Comparison of ENCODE assay signal across 13 cellular contexts in genomic region chr6:76574746-76575145, GRCh38.
DNase-seq lines count a peak whose midpoint lies in the region; ATAC-seq and TF ChIP-seq lines count a peak whose summit lies in the region.
"Had no signal": no experiment of that assay in that cellular context is flagged by ENCODE, and none has a peak within 500 bp of the region (broad histone marks: within the 10 kb centered on the region; RNA-seq: fewer than 3 reads in every experiment).

No MANE protein-coding gene starts in this region.

- no peaks in the 10 kb centered on the region for H3K23me2 ChIP-seq in H9 (ENCODE audit: insufficient read length, low read depth, low read length, poor library complexity, severe bottlenecking)

- no peaks in the 10 kb centered on the region for H3F3A ChIP-seq in neural progenitor cell (ENCODE audit: low read depth)

- no peak overlapping the region for H2AK5ac ChIP-seq in H9 (ENCODE audit: insufficient read length, low read length)

- no peak overlapping the region for H3K9ac ChIP-seq in H9 (ENCODE audit: extremely low read depth, insufficient read length, low read length)
- no peak overlapping the region for H3K9ac ChIP-seq in OCI-LY3 (ENCODE audit: low read length)
- H3K9ac ChIP-seq in neural progenitor cell, result no peak overlapping the region

- H2AFZ ChIP-seq in H9 (ENCODE audit: low read length) (no peak overlapping the region), OCI-LY3 (ENCODE audit: low read depth, low read length) (0 out of 2 replicates have a peak overlapping the region, but pooled peaks have one; percentile 7), neural progenitor cell (replicated peaks) (peak overlapping the region; percentile 95)

- H2BK120ac ChIP-seq in H9 (ENCODE audit: low read depth, low read length, poor library complexity, severe bottlenecking), result no peak overlapping the region

- H3K9me3 Mint-ChIP-seq in H9 (no peaks in the 10 kb centered on the region), glutamatergic neuron (ENCODE audit: unreplicated experiment) (no peaks in the 10 kb centered on the region), neural progenitor cell (no peaks in the 10 kb centered on the region)
- H3K9me3 Mint-ChIP-seq in activated CD8-positive, alpha-beta T cell treated with anti-CD3 and anti-CD28 coated beads for 36 hours, result no peaks in the 10 kb centered on the region

- H3K27me3 Mint-ChIP-seq in H9 (ENCODE audit: low read depth) (no peaks in the 10 kb centered on the region), glutamatergic neuron (ENCODE audit: unreplicated experiment) (no peaks in the 10 kb centered on the region), neural progenitor cell (ENCODE audit: insufficient read depth, low read depth) (peaks cover 3% of the 10 kb centered on the region)
- no peaks in the 10 kb centered on the region for H3K27me3 Mint-ChIP-seq in activated CD8-positive, alpha-beta T cell treated with anti-CD3 and anti-CD28 coated beads for 36 hours
- H3K27me3 Mint-ChIP-seq: CD8-positive, alpha-beta memory T cell had no signal

- H3T11ph ChIP-seq in H9 (ENCODE audit: low read length), result no peak overlapping the region

- no peak overlapping the region for H2BK12ac ChIP-seq in H9 (ENCODE audit: insufficient read length, low read depth, low read length)

- peaks cover 3% of the 10 kb centered on the region for H3K79me1 ChIP-seq in H9 (ENCODE audit: insufficient read depth, low read depth, low read length, poor library complexity, severe bottlenecking)

- no peaks in the 10 kb centered on the region for H3K27me3 ChIP-seq in H9 (ENCODE audit: insufficient read depth, low read length)
- no peaks in the 10 kb centered on the region for H3K27me3 ChIP-seq in OCI-LY3 (ENCODE audit: low read depth, low read length)
- H3K27me3 ChIP-seq in neural progenitor cell, result no peaks in the 10 kb centered on the region

- CTCF ChIA-PET in activated CD8-positive, alpha-beta T cell treated with anti-CD3 and anti-CD28 coated beads for 36 hours (lab: Charles Lee), result no interaction called here

- H3K27ac Mint-ChIP-seq in H9, result peak overlapping the region; percentile 8 to 65 (median 38); a peak in 5 of 7 replicates
- peak overlapping the region; percentile 48 for H3K27ac Mint-ChIP-seq in glutamatergic neuron (ENCODE audit: unreplicated experiment)
- H3K27ac Mint-ChIP-seq in neural progenitor cell, result no peak overlapping the region
- no peak overlapping the region for H3K27ac Mint-ChIP-seq in activated CD8-positive, alpha-beta T cell treated with anti-CD3 and anti-CD28 coated beads for 36 hours
- H3K27ac Mint-ChIP-seq: CD8-positive, alpha-beta memory T cell had no signal

- H3K27ac ChIP-seq in H9 (ENCODE audit: insufficient read length, low read depth, low read length) (no peak overlapping the region), OCI-LY3 (ENCODE audit: low read length) (no peak overlapping the region), neural progenitor cell (no peak overlapping the region)
- H3K27ac ChIP-seq: A549 had no signal

- no peak for TF ChIP-seq CTCF in H9 (conservative IDR thresholded peaks at IDR 0.05)
- TF ChIP-seq CTCF in OCI-LY3 (IDR thresholded peaks at IDR 0.05; ENCODE audit: low read depth, low read length), result no peak
- no peak for TF ChIP-seq CTCF in glutamatergic neuron (IDR thresholded peaks at IDR 0.05; ENCODE audit: partially characterized antibody, unreplicated experiment)
- TF ChIP-seq CTCF in neural progenitor cell (IDR thresholded peaks at IDR 0.05), result no peak
- no peak for TF ChIP-seq CTCF in activated CD8-positive, alpha-beta T cell treated with anti-CD3 and anti-CD28 coated beads for 36 hours (IDR thresholded peaks at IDR 0.05)

- H3K36me3 Mint-ChIP-seq in H9 (ENCODE audit: insufficient read depth in 1 of 3, low read depth in 3 of 3) (no peaks in the 10 kb centered on the region; a peak in 1 of 7 replicates), glutamatergic neuron (ENCODE audit: unreplicated experiment) (no peaks in the 10 kb centered on the region), neural progenitor cell (no peaks in the 10 kb centered on the region)
- no peaks in the 10 kb centered on the region for H3K36me3 Mint-ChIP-seq in activated CD8-positive, alpha-beta T cell treated with anti-CD3 and anti-CD28 coated beads for 36 hours (ENCODE audit: low read depth)
- H3K36me3 Mint-ChIP-seq: CD8-positive, alpha-beta memory T cell had no signal

- H3K4me1 Mint-ChIP-seq in H9 (peaks cover 23 to 42% of the 10 kb centered on the region in 2 experiments), glutamatergic neuron (ENCODE audit: low read depth, unreplicated experiment) (peaks cover 12% of the 10 kb centered on the region), neural progenitor cell (peaks cover 3% of the 10 kb centered on the region)
- H3K4me1 Mint-ChIP-seq in activated CD8-positive, alpha-beta T cell treated with anti-CD3 and anti-CD28 coated beads for 36 hours (ENCODE audit: low read depth), result no peaks in the 10 kb centered on the region
- H3K4me1 Mint-ChIP-seq: CD8-positive, alpha-beta memory T cell had no signal

- H2BK15ac ChIP-seq in H9 (ENCODE audit: low read depth, low read length), result no peak overlapping the region

- intact Hi-C loops in activated CD8-positive, alpha-beta T cell treated with anti-CD3 and anti-CD28 coated beads for 36 hours (cut with micrococcal nuclease), result no loop called here

- H4K20me1 ChIP-seq in H9 (ENCODE audit: control insufficient read depth, insufficient read depth, insufficient read length) (no peaks in the 10 kb centered on the region), OCI-LY3 (ENCODE audit: insufficient read depth, low read length) (no peaks in the 10 kb centered on the region), neural progenitor cell (ENCODE audit: low read depth) (no peaks in the 10 kb centered on the region)

- no peaks in the 10 kb centered on the region for H3K36me3 ChIP-seq in OCI-LY3 (replicated peaks; ENCODE audit: low read depth, low read length)
- no peaks in the 10 kb centered on the region for H3K36me3 ChIP-seq in neural progenitor cell

- no peak for ATAC-seq in activated CD8-positive, alpha-beta T cell treated with anti-CD3 and anti-CD28 coated beads for 36 hours
- ATAC-seq: A549 had no signal

- DNase-seq in H9 (no peak), glutamatergic neuron (no peak), neural progenitor cell (ENCODE audit: low spot score) (peak; percentile 8), SKM-1 (lab: John Stamatoyannopoulos, UW; ENCODE audit: unreplicated experiment) (no peak), iPS-NIHi11 (ENCODE audit: low spot score) (no peak), NCI-H524 (lab: John Stamatoyannopoulos, UW) (no peak)
- no peak for DNase-seq in activated CD8-positive, alpha-beta T cell treated with anti-CD3 and anti-CD28 coated beads for 36 hours
- DNase-seq: Caco-2; CD8-positive, alpha-beta memory T cell; DND-41; GF-D8 had no signal

- no peak overlapping the region for H4K8ac ChIP-seq in H9 (replicated peaks; ENCODE audit: insufficient read length, low read depth, low read length)

- no peak overlapping the region for H3K4me2 ChIP-seq in H9 (ENCODE audit: insufficient read depth, insufficient read length, low read length)
- H3K4me2 ChIP-seq in OCI-LY3 (ENCODE audit: low read length), result no peak overlapping the region
- H3K4me2 ChIP-seq in neural progenitor cell, result peak overlapping the region; percentile 22
- H3K4me2 ChIP-seq: A549 had no signal

- H3K56ac ChIP-seq in H9 (ENCODE audit: insufficient read length, low read depth, low read length), result no peak overlapping the region

- no CpG with 5 or more reads among the region's 4 CpGs for WGBS in H9 (ENCODE audit: extremely low coverage, insufficient read length, low lambda C conversion rate)

- no peak overlapping the region for H4K91ac ChIP-seq in H9 (ENCODE audit: insufficient read length, low read depth, low read length)

- H3K18ac ChIP-seq in H9 (ENCODE audit: insufficient read length, low read depth, low read length), result no peak overlapping the region

- no peak overlapping the region for H3K23ac ChIP-seq in H9 (ENCODE audit: insufficient read length, low read depth, low read length)

- no peak overlapping the region for H3K14ac ChIP-seq in H9 (ENCODE audit: insufficient read depth, low read length)

- H3K79me2 ChIP-seq in H9 (ENCODE audit: insufficient read depth, low read length) (peaks cover 18% of the 10 kb centered on the region; the same call in 1 of the 2 replicates), OCI-LY3 (ENCODE audit: low read length) (no peaks in the 10 kb centered on the region), neural progenitor cell (ENCODE audit: low read depth) (no peaks in the 10 kb centered on the region)

- H3K4me1 ChIP-seq in H9 (ENCODE audit: insufficient read depth, low read length) (no peaks in the 10 kb centered on the region; the same call in 1 of the 2 replicates), OCI-LY3 (ENCODE audit: low read length) (peaks cover 27% of the 10 kb centered on the region), neural progenitor cell (peaks cover 10% of the 10 kb centered on the region)
- H3K4me1 ChIP-seq: A549, Caco-2 had no signal

- H3K4me3 ChIP-seq in OCI-LY3 (ENCODE audit: low read length) (no peak overlapping the region), neural progenitor cell (no peak overlapping the region)
- H3K4me3 ChIP-seq: A549 had no signal

- H3K4me3 Mint-ChIP-seq in H9, result peak overlapping the region in 1 of 2 experiments; percentile 1; a peak in 1 of 5 replicates
- no peak overlapping the region for H3K4me3 Mint-ChIP-seq in glutamatergic neuron (ENCODE audit: unreplicated experiment)
- H3K4me3 Mint-ChIP-seq in neural progenitor cell, result no peak overlapping the region
- H3K4me3 Mint-ChIP-seq in activated CD8-positive, alpha-beta T cell treated with anti-CD3 and anti-CD28 coated beads for 36 hours, result no peak overlapping the region
- H3K4me3 Mint-ChIP-seq: CD8-positive, alpha-beta memory T cell had no signal

- POLR2A ChIA-PET in activated CD8-positive, alpha-beta T cell treated with anti-CD3 and anti-CD28 coated beads for 36 hours (lab: Charles Lee), result no interaction called here

- H2BK5ac ChIP-seq in H9 (ENCODE audit: insufficient read length, low read length), result no peak overlapping the region

- H3K9me3 ChIP-seq in H9 (ENCODE audit: control insufficient read depth, low read depth, low read length), result no peaks in the 10 kb centered on the region
- H3K9me3 ChIP-seq in OCI-LY3 (ENCODE audit: insufficient read depth, low read length), result no peaks in the 10 kb centered on the region
- H3K9me3 ChIP-seq in neural progenitor cell (ENCODE audit: low read depth), result no peaks in the 10 kb centered on the region
- H3K9me3 ChIP-seq: A549, Caco-2 had no signal

- H4K5ac ChIP-seq in H9 (ENCODE audit: insufficient read length, low read depth, low read length), result no peak overlapping the region

- no peak overlapping the region for H2BK20ac ChIP-seq in H9 (ENCODE audit: low read depth, low read length, poor library complexity, severe bottlenecking)

- no peak overlapping the region for H3K4ac ChIP-seq in H9 (ENCODE audit: low read depth, low read length)

Comparison
In these comparisons a context has a peak if more than half of its experiments do, and no peak if none do; other contexts are left out.
1. H3K27ac Mint-ChIP-seq: peak in H9 (3 of 3) and glutamatergic neuron (single experiment); none in neural progenitor cell (single experiment) and activated CD8-positive, alpha-beta T cell treated with anti-CD3 and anti-CD28 coated beads for 36 hours (single experiment).